1 cellular context compared by ENCODE assay signal in the genomic region with DNA sequence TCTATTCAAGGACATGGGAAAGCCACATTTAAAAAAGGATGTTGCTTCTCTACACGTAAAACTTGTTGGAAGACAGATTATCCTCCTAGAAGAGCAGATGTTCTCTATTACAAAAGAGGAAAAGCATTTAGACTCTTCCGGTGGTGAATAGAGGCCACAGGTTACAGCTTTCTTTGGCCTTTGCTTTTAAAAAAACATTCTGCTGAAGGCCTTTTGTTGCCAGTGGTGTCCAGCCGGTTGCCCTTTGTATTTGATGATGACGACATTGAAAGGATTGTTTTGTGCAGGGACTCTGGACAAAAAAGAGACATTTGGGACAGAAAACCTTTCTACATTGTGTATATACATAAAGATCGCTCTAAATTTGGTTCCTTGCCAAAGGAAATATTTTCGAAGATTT.
TF ChIP-seq lines count a peak whose summit lies in the region.

No MANE protein-coding gene starts in this region.

TF ChIP-seq in HepG2, 621 proteins besides CTCF, POLR2A, EP300 and RAD21 (continued from another document and continues in another):
- no peak for TF ChIP-seq CBX5 (CRISPR knock-in tag; IDR thresholded peaks at IDR 0.05; ENCODE audit: borderline replicate concordance)
- TF ChIP-seq TBX3 (IDR thresholded peaks at IDR 0.05; ENCODE audit: borderline replicate concordance) = no peak
- no peak for TF ChIP-seq ARNTL (CRISPR knock-in tag; IDR thresholded peaks at IDR 0.05)
- no peak for TF ChIP-seq ZBED4 (CRISPR knock-in tag; IDR thresholded peaks at IDR 0.05; ENCODE audit: borderline replicate concordance)
- no peak for TF ChIP-seq NCOA1 (CRISPR knock-in tag; IDR thresholded peaks at IDR 0.05)
- TF ChIP-seq TSC22D2 (CRISPR knock-in tag; IDR thresholded peaks at IDR 0.05; ENCODE audit: borderline replicate concordance) = no peak
- no peak for TF ChIP-seq EZH2 (conservative IDR thresholded peaks at IDR 0.05; ENCODE audit: low read depth, low read length)
- TF ChIP-seq HMGXB4 (CRISPR knock-in tag; IDR thresholded peaks at IDR 0.05; ENCODE audit: borderline replicate concordance in 1 of 2, low read depth in 1 of 2) = no peak
- TF ChIP-seq NCOA2 (CRISPR knock-in tag; IDR thresholded peaks at IDR 0.05) = no peak
- TF ChIP-seq ZNF678 (CRISPR knock-in tag; IDR thresholded peaks at IDR 0.05) = no peak
- TF ChIP-seq HOXD1 (CRISPR knock-in tag; IDR thresholded peaks at IDR 0.05) = no peak
- TF ChIP-seq PPARG (CRISPR knock-in tag; conservative IDR thresholded peaks at IDR 0.05) = peak; percentile 95
- TF ChIP-seq IKZF5 (CRISPR knock-in tag; IDR thresholded peaks at IDR 0.05) = no peak
- TF ChIP-seq ZNF350 (CRISPR knock-in tag; IDR thresholded peaks at IDR 0.05; ENCODE audit: borderline replicate concordance, low read depth) = no peak
- peak; percentile 61; the same call in 1 of the 2 replicates for TF ChIP-seq NFIC (IDR thresholded peaks at IDR 0.05; ENCODE audit: low read length)
- peak; percentile 23; the same call in 1 of the 2 replicates for TF ChIP-seq CEBPB (IDR thresholded peaks at IDR 0.05; ENCODE audit: borderline replicate concordance, low read depth, low read length)
- TF ChIP-seq THAP8 (CRISPR knock-in tag; IDR thresholded peaks at IDR 0.05; ENCODE audit: borderline replicate concordance) = no peak
- TF ChIP-seq THAP11 (CRISPR knock-in tag; IDR thresholded peaks at IDR 0.05) = no peak
- no peak for TF ChIP-seq ZBTB34 (CRISPR knock-in tag; IDR thresholded peaks at IDR 0.05)
- peak; percentile 91 for TF ChIP-seq ATF7 (IDR thresholded peaks at IDR 0.05)
- no peak; the same call in 1 of the 2 replicates for TF ChIP-seq ATF7 (CRISPR knock-in tag; IDR thresholded peaks at IDR 0.05)
- TF ChIP-seq RNF2 (conservative IDR thresholded peaks at IDR 0.05; ENCODE audit: low read depth) = no peak
- no peak for TF ChIP-seq ZBTB33 (CRISPR knock-in tag; IDR thresholded peaks at IDR 0.05)
- TF ChIP-seq ZNF615 (CRISPR knock-in tag; IDR thresholded peaks at IDR 0.05; ENCODE audit: borderline replicate concordance) = no peak
- TF ChIP-seq AHDC1 (CRISPR knock-in tag; IDR thresholded peaks at IDR 0.05; ENCODE audit: borderline replicate concordance) = peak; percentile 67; the same call in 1 of the 2 replicates
- TF ChIP-seq THAP7 (CRISPR knock-in tag; IDR thresholded peaks at IDR 0.05) = no peak
- no peak for TF ChIP-seq ZHX2 (IDR thresholded peaks at IDR 0.05; ENCODE audit: low read depth)
- TF ChIP-seq ZHX2 (CRISPR knock-in tag; IDR thresholded peaks at IDR 0.05; ENCODE audit: borderline replicate concordance) = no peak
- no peak for TF ChIP-seq TOPORS (CRISPR knock-in tag; IDR thresholded peaks at IDR 0.05)
- no peak for TF ChIP-seq YEATS4 (CRISPR knock-in tag; IDR thresholded peaks at IDR 0.05; ENCODE audit: borderline replicate concordance)
